8 cellular contexts compared by ENCODE assay signal in genomic region chr4:972651-973424, GRCh38. TPM values are rescaled to one million over a fixed set of nuclear protein-coding genes. Genes with fewer than 3 reads are reported as not detected.
DNase-seq lines count a peak whose midpoint lies in the region; ATAC-seq and TF ChIP-seq lines count a peak whose summit lies in the region.

No MANE protein-coding gene starts in this region.

- no peak overlapping the region for H3K27ac ChIP-seq in CD4-positive, alpha-beta T cell (ENCODE audit: low read depth, low read length)
- peak overlapping the region in 3 of 4 donors; percentile 24 to 69 (median 41) for H3K27ac ChIP-seq in gastroesophageal sphincter
- no peak overlapping the region for H3K27ac ChIP-seq in psoas muscle

- no peaks in the 10 kb centered on the region for H4K20me1 ChIP-seq in Loucy (ENCODE audit: insufficient read depth, low read length, poor library complexity, severe bottlenecking)

- no peaks in the 10 kb centered on the region for H3K36me3 Mint-ChIP-seq in CD4-positive, alpha-beta T cell (ENCODE audit: low read depth)
- no peaks in the 10 kb centered on the region for H3K36me3 Mint-ChIP-seq in activated T-cell treated with anti-CD3 and anti-CD28 coated beads, Interleukin-2, amount 50 U/mL, for 4 hours (ENCODE audit: insufficient read depth)

- H3K9me3 ChIP-seq in CD4-positive, alpha-beta T cell (ENCODE audit: control insufficient read depth, low read length): no peaks in the 10 kb centered on the region
- H3K9me3 ChIP-seq in Loucy (ENCODE audit: insufficient read depth, low read depth, low read length) (no peaks in the 10 kb centered on the region), gastroesophageal sphincter (no peaks in the 10 kb centered on the region), psoas muscle (no peaks in the 10 kb centered on the region)

- peaks cover 11% of the 10 kb centered on the region; the same call in 1 of the 2 replicates for H3K79me2 ChIP-seq in Loucy (ENCODE audit: insufficient read depth, low read length)

- whole genome bisulfite sequencing in gastroesophageal sphincter (ENCODE audit: low coverage in 1 of 2), 2 donors: no CpG with 5 or more reads among the region's 65 CpGs
- WGBS in psoas muscle, 3 donors: 0 to 1% (median 0%) methylated on average over 34 to 65 of the region's 65 CpGs

- no peaks in the 10 kb centered on the region for H3K9me3 Mint-ChIP-seq in CD4-positive, alpha-beta T cell
- no peaks in the 10 kb centered on the region for H3K9me3 Mint-ChIP-seq in activated T-cell treated with anti-CD3 and anti-CD28 coated beads, Interleukin-2, amount 50 U/mL, for 4 hours

- peak overlapping the region; percentile 54 for H3K4me3 Mint-ChIP-seq in CD4-positive, alpha-beta T cell
- H3K4me3 Mint-ChIP-seq in activated T-cell treated with anti-CD3 and anti-CD28 coated beads, Interleukin-2, amount 50 U/mL, for 4 hours: peak overlapping the region; percentile 59

- no peak for TF ChIP-seq EP300 in gastroesophageal sphincter (IDR thresholded peaks at IDR 0.05)

- no peaks in the 10 kb centered on the region for H3K27me3 Mint-ChIP-seq in CD4-positive, alpha-beta T cell
- H3K27me3 Mint-ChIP-seq in activated T-cell treated with anti-CD3 and anti-CD28 coated beads, Interleukin-2, amount 50 U/mL, for 4 hours (ENCODE audit: low read depth): no peaks in the 10 kb centered on the region

- intact Hi-C loops in CD4-positive, alpha-beta T cell (cut with DNase I, micrococcal nuclease): loop anchor here (1.0 to 5.0 kb wide), 6 partner anchors 14 to 268 kb away; partner anchors contain the start of genes GAK (in 2 of the 2), TMEM175 (in 2 of the 2), FGFRL1 (in 1 of the 2) and IDUA (in 1 of the 2)
- intact Hi-C loops in psoas muscle (cut with DNase I): loop anchor here in 1 of 2 donors (5.0 kb wide), 1 partner anchor 41 kb away; the partner anchor contains the start of genes GAK and TMEM175

- peak overlapping the region; percentile 87; the same call in 1 of the 2 replicates for H2AFZ ChIP-seq in Loucy (ENCODE audit: low read length)

- peak overlapping the region; percentile 87 for H3K4me2 ChIP-seq in Loucy (ENCODE audit: low read depth, low read length, poor library complexity, severe bottlenecking)

- POLR2A ChIA-PET in CD4-positive, alpha-beta T cell (lab: Charles Lee): interaction anchor here (0.5 to 2.0 kb wide), 5 partner anchors 14 to 1282 kb away, joined by 3 to 7 read pairs (median 5); partner anchors contain the start of genes FGFRL1, GAK, IDUA and TMEM175

- no peak overlapping the region for H3K27ac Mint-ChIP-seq in CD4-positive, alpha-beta T cell

- no peaks in the 10 kb centered on the region for H3F3A ChIP-seq in Loucy (ENCODE audit: low read depth)

- ATAC-seq in CD4-positive, alpha-beta T cell (ENCODE audit: poor library complexity): peak; percentile 60
- ATAC-seq in GM21619 (IDR thresholded peaks at IDR 0.05; ENCODE audit: unreplicated experiment) (peak; percentile 37), gastroesophageal sphincter (peak; percentile 46), psoas muscle (peak; percentile 1 to 29 (median 12))
- ATAC-seq in activated T-cell treated with anti-CD3 and anti-CD28 coated beads, Interleukin-2, amount 50 U/mL, for 4 hours: peak; percentile 55 to 59

- peak overlapping the region; percentile 68 for H3K9ac ChIP-seq in Loucy (ENCODE audit: low read depth, low read length, poor library complexity, severe bottlenecking)

- no peak for TF ChIP-seq POLR2A in gastroesophageal sphincter (IDR thresholded peaks at IDR 0.05)

- H3K9me2 ChIP-seq in Loucy (replicated peaks; ENCODE audit: low read depth, low read length): no peaks in the 10 kb centered on the region

- H3K4me1 ChIP-seq in Loucy (ENCODE audit: insufficient read depth, low read length, poor library complexity, severe bottlenecking) (peaks cover 32% of the 10 kb centered on the region), gastroesophageal sphincter (peaks cover 6 to 44% (median 14%) of the 10 kb centered on the region in 3 donors), psoas muscle (peaks cover 18% of the 10 kb centered on the region)

- H3K4me3 ChIP-seq in Loucy (ENCODE audit: low read length, poor library complexity, severe bottlenecking): peak overlapping the region; percentile 82
- peak overlapping the region; percentile 71 to 83 for H3K4me3 ChIP-seq in gastroesophageal sphincter
- peak overlapping the region; percentile 83 for H3K4me3 ChIP-seq in psoas muscle

- no peaks in the 10 kb centered on the region for H3K4me1 Mint-ChIP-seq in CD4-positive, alpha-beta T cell (ENCODE audit: low read depth)
- H3K4me1 Mint-ChIP-seq in activated T-cell treated with anti-CD3 and anti-CD28 coated beads, Interleukin-2, amount 50 U/mL, for 4 hours (ENCODE audit: low read depth): peaks cover 11% of the 10 kb centered on the region

- peak; percentile 29 to 63 (median 48) for DNase-seq in CD4-positive, alpha-beta T cell
- DNase-seq in activated T-cell treated with anti-CD3 and anti-CD28 coated beads, Interleukin-2, amount 50 U/mL, for 4 hours: peak; percentile 70
- DNase-seq in psoas muscle: peak in 1 of 2 donors; percentile 55
- no peak for DNase-seq in A172 (ENCODE audit: low spot score)
- DNase-seq in T1000 (lab: John Stamatoyannopoulos, UW): no peak

- H3K27me3 ChIP-seq in CD4-positive, alpha-beta T cell (ENCODE audit: control insufficient read depth, insufficient read depth, low read length): no peaks in the 10 kb centered on the region
- H3K27me3 ChIP-seq in Loucy (ENCODE audit: insufficient read depth, low read length, poor library complexity, severe bottlenecking) (no peaks in the 10 kb centered on the region), gastroesophageal sphincter (peaks cover 13% of the 10 kb centered on the region), psoas muscle (ENCODE audit: insufficient read depth in 3 of 3, low read length in 2 of 3) (peaks cover 0 to 8% (median 2%) of the 10 kb centered on the region in 3 donors)

- no peaks in the 10 kb centered on the region for H3K36me3 ChIP-seq in Loucy (ENCODE audit: insufficient read depth, low read length)
- H3K36me3 ChIP-seq in gastroesophageal sphincter: no peaks in the 10 kb centered on the region
- no peaks in the 10 kb centered on the region for H3K36me3 ChIP-seq in psoas muscle (ENCODE audit: insufficient read depth in 1 of 2, low read depth in 1 of 2)

- CTCF ChIA-PET in CD4-positive, alpha-beta T cell (lab: Charles Lee): interaction anchor here (0.9 to 1.0 kb wide), 2 partner anchors 15 to 38 kb away, joined by 3 read pairs; no protein-coding TSS in a partner anchor

- no peak for TF ChIP-seq CTCF in CD4-positive, alpha-beta T cell (IDR thresholded peaks at IDR 0.05)
- no peak for TF ChIP-seq CTCF in Loucy (conservative IDR thresholded peaks at IDR 0.05; ENCODE audit: low read length)
- TF ChIP-seq CTCF in gastroesophageal sphincter (IDR thresholded peaks at IDR 0.05): no peak
- TF ChIP-seq CTCF in psoas muscle (IDR thresholded peaks at IDR 0.05): no peak

RNA-seq across cellular contexts. Expression of gene DGKQ, which starts 0.5 kb away (rescaled TPM):
- total RNA-seq in CD4-positive, alpha-beta T cell: 10 to 100 TPM; 17.6 to 19.2 TPM
- total RNA-seq in activated T-cell treated with anti-CD3 and anti-CD28 coated beads, Interleukin-2, amount 50 U/mL, for 4 hours: 10 to 100 TPM; 11.2 to 21.5 (median 14.8) TPM
- total RNA-seq in gastroesophageal sphincter: 10 to 100 TPM in 2 of 4 donors, 1 to 10 TPM in 2; 7.5 to 13.5 (median 9.3) TPM
- 1 to 10 TPM; 2.8 to 3.9 (median 3.5) TPM for total RNA-seq in psoas muscle
- 1 to 10 TPM; 2.2 to 2.5 (median 2.4) TPM for polyA plus RNA-seq in psoas muscle
- 17.4 and 25.0 TPM in 2 replicates for total RNA-seq in A172 (2014; rRNA removed; shearing (Covaris generic))

RNA-seq across cellular contexts. Expression of gene IDUA, which starts 14.0 kb away (rescaled TPM):
- total RNA-seq in CD4-positive, alpha-beta T cell: 10 to 100 TPM; 70.2 to 77.8 TPM
- total RNA-seq in activated T-cell treated with anti-CD3 and anti-CD28 coated beads, Interleukin-2, amount 50 U/mL, for 4 hours: 10 to 100 TPM; 13.5 to 18.3 (median 14.4) TPM
- total RNA-seq in gastroesophageal sphincter (10 to 100 TPM in 2 of 4 donors, 1 to 10 TPM in 2; 4.6 to 15.1 (median 12.2) TPM), psoas muscle (1 to 10 TPM; 5.1 to 6.0 (median 5.7) TPM)
- 1 to 10 TPM; 1.3 to 3.1 (median 1.9) TPM for polyA plus RNA-seq in psoas muscle
- total RNA-seq in A172 (2014; rRNA removed; shearing (Covaris generic)): 14.1 and 16.1 TPM in 2 replicates

RNA-seq across cellular contexts. Expression of gene SLC26A1, which starts 20.4 kb away (rescaled TPM):
- not detected for total RNA-seq in CD4-positive, alpha-beta T cell
- under 1 TPM in 1 of 3 donors, not detected in 2; 0.05 TPM for total RNA-seq in activated T-cell treated with anti-CD3 and anti-CD28 coated beads, Interleukin-2, amount 50 U/mL, for 4 hours
- total RNA-seq in gastroesophageal sphincter: not detected
- under 1 TPM in 1 of 4 donors, not detected in 3; 0.12 TPM for total RNA-seq in psoas muscle
- polyA plus RNA-seq in psoas muscle: under 1 TPM; 0.06 to 0.36 (median 0.18) TPM
- 0.41 TPM in 1 of 2 replicates, not detected in the other for total RNA-seq in A172 (2014; rRNA removed; shearing (Covaris generic))

RNA-seq across cellular contexts. Expression of gene FGFRL1, which starts 38.6 kb away (rescaled TPM):
- total RNA-seq in CD4-positive, alpha-beta T cell: 10 to 100 TPM; 21.8 to 25.0 TPM
- total RNA-seq in activated T-cell treated with anti-CD3 and anti-CD28 coated beads, Interleukin-2, amount 50 U/mL, for 4 hours: 10 to 100 TPM; 20.4 to 29.6 (median 20.6) TPM
- total RNA-seq in gastroesophageal sphincter (10 to 100 TPM; 21.9 to 36.8 (median 25.4) TPM), psoas muscle (10 to 100 TPM; 14.4 to 18.6 (median 16.9) TPM)
- 10 to 100 TPM in 2 of 3 donors, 1 to 10 TPM in 1; 9.8 to 41.2 (median 12.8) TPM for polyA plus RNA-seq in psoas muscle
- 85.0 and 102 TPM in 2 replicates for total RNA-seq in A172 (2014; rRNA removed; shearing (Covaris generic))

RNA-seq across cellular contexts. Expression of gene TMEM175, which starts 40.6 kb away (rescaled TPM):
- 10 to 100 TPM; 51.3 to 57.7 TPM for total RNA-seq in CD4-positive, alpha-beta T cell
- 10 to 100 TPM; 12.5 to 15.6 (median 14.7) TPM for total RNA-seq in activated T-cell treated with anti-CD3 and anti-CD28 coated beads, Interleukin-2, amount 50 U/mL, for 4 hours
- 10 to 100 TPM; 21.7 to 40.3 (median 24.2) TPM for total RNA-seq in gastroesophageal sphincter
- total RNA-seq in psoas muscle: 10 to 100 TPM; 11.7 to 15.3 (median 14.7) TPM
- polyA plus RNA-seq in psoas muscle: 10 to 100 TPM in 2 of 3 donors, 1 to 10 TPM in 1; 8.7 to 23.9 (median 13.8) TPM
- total RNA-seq in A172 (2014; rRNA removed; shearing (Covaris generic)): 26.2 and 27.5 TPM in 2 replicates

Comparison
In these comparisons a context has a peak if more than half of its experiments do, and no peak if none do; other contexts are left out.
1. DNase-seq: peak in CD4-positive, alpha-beta T cell (10 of 10) and activated T-cell treated with anti-CD3 and anti-CD28 coated beads, Interleukin-2, amount 50 U/mL, for 4 hours (single experiment); none in A172 (single experiment) and T1000 (single experiment).
2. H3K27ac ChIP-seq: peak in gastroesophageal sphincter (3 of 4); none in CD4-positive, alpha-beta T cell (single experiment) and psoas muscle (single experiment).
3. Peak in every context shown above with its lines, with median percentiles within 50 percentile points of each other: ATAC-seq and H3K4me3 ChIP-seq.